Comparison of ENCODE assay signal across 10 cellular contexts in the genomic region with DNA sequence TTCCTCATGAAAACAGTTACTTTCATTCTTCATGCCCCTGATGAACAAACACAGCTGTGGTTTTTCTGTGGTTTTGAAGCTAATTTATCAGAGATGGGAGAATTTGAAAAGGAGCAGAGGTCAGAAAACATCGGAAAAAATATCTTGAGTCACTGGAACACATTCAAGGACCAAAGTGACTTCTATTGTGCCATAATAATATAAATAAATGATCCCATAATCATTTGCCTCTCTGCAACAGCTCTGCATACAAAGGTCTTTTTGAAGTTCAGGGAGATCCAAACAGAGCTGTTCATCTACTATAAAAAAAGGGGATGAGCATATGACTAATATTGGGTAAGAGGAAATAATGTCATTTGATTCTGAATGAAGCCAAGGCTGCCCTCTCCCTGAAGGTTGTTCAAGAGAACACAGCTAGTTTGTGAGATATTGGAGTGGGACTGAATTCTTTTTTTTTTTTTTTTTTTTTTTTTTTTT.
DNase-seq lines count a peak whose midpoint lies in the region; ATAC-seq, FAIRE-seq and TF ChIP-seq lines count a peak whose summit lies in the region.
"Had no signal": no experiment of that assay in that cellular context is flagged by ENCODE, and none has a peak within 500 bp of the region (broad histone marks: within the 10 kb centered on the region; RNA-seq: fewer than 3 reads in every experiment).

No MANE protein-coding gene starts in this region.

- H3K4me1 ChIP-seq in endothelial cell of umbilical vein (ENCODE audit: control insufficient read depth, extremely low read depth, insufficient read depth, low read length) = peaks cover 35% of the 10 kb centered on the region

- TF ChIP-seq POLR2A in endothelial cell of umbilical vein (IDR thresholded peaks at IDR 0.05; ENCODE audit: low read depth, low read length) = no peak
- no peak for TF ChIP-seq POLR2A in erythroblast (IDR thresholded peaks at IDR 0.05; ENCODE audit: low read length)

- peak overlapping the region; percentile 66 for H3K27ac ChIP-seq in endothelial cell of umbilical vein (ENCODE audit: insufficient read depth, low read depth, low read length)

- no peaks in the 10 kb centered on the region for H3K36me3 Mint-ChIP-seq in glutamatergic neuron (ENCODE audit: unreplicated experiment)

- H3K27me3 ChIP-seq in endothelial cell of umbilical vein (ENCODE audit: control insufficient read depth in 2 of 2, insufficient read depth in 2 of 2, low read length in 2 of 2) = peaks cover 0 to 1% of the 10 kb centered on the region in 2 experiments

- no peak for ATAC-seq in HG03342 (IDR thresholded peaks at IDR 0.05; ENCODE audit: unreplicated experiment)
- no peak for ATAC-seq in HG03460 (IDR thresholded peaks at IDR 0.05; ENCODE audit: unreplicated experiment)

- peak overlapping the region; percentile 47 for H3K9ac ChIP-seq in endothelial cell of umbilical vein (replicated peaks; ENCODE audit: extremely low read depth, insufficient read depth, low read length)

- intact Hi-C loops in endothelial cell of umbilical vein (cut with micrococcal nuclease) = loop anchor here (1.0 to 5.0 kb wide), 5 partner anchors 24 to 149 kb away; no protein-coding TSS in a partner anchor

- H3K4me3 Mint-ChIP-seq in glutamatergic neuron (ENCODE audit: unreplicated experiment) = no peak overlapping the region

- H3K4me3 ChIP-seq in endothelial cell of umbilical vein (replicated peaks in 1 of 3; ENCODE audit: insufficient read depth in 1 of 3, low read depth in 1 of 3, low read length in 3 of 3) = peak overlapping the region in 1 of 3 experiments; percentile 40

- no peak overlapping the region for H3K27ac Mint-ChIP-seq in glutamatergic neuron (ENCODE audit: unreplicated experiment)

- no peaks in the 10 kb centered on the region for H3K79me2 ChIP-seq in endothelial cell of umbilical vein (ENCODE audit: control insufficient read depth, insufficient read depth, low read length)

- H3K4me2 ChIP-seq in endothelial cell of umbilical vein (ENCODE audit: insufficient read depth, low read length) = peak overlapping the region; percentile 72

- no TSS peak for BruUV-seq in endothelial cell of umbilical vein (replicated peaks; lab: Mats Ljungman, UMichigan)

- H3K9me3 ChIP-seq in endothelial cell of umbilical vein (replicated peaks; ENCODE audit: control insufficient read depth, insufficient read depth, low read length) = no peaks in the 10 kb centered on the region

- H3K36me3 ChIP-seq in endothelial cell of umbilical vein (ENCODE audit: control insufficient read depth in 2 of 2, extremely low read depth in 1 of 2, insufficient read depth in 2 of 2, low read length in 2 of 2) = no peaks in the 10 kb centered on the region

- CTCF ChIA-PET in endothelial cell of umbilical vein (lab: Charles Lee) = interaction anchor here (0.7 to 3.2 kb wide), 41 partner anchors 9 to 1688 kb away, joined by 3 to 41 read pairs (median 4); no protein-coding TSS in a partner anchor

- H3K9me3 Mint-ChIP-seq in glutamatergic neuron (ENCODE audit: unreplicated experiment) = peaks cover 2% of the 10 kb centered on the region

- peaks cover 2% of the 10 kb centered on the region for H3K27me3 Mint-ChIP-seq in glutamatergic neuron (ENCODE audit: unreplicated experiment)

- dilution Hi-C loops in endothelial cell of umbilical vein (cut with MboI; ENCODE audit: extremely low pct_ligation_motif_present, low sequenced_read_pairs) = no loop called here

- H2AFZ ChIP-seq in endothelial cell of umbilical vein (ENCODE audit: low read depth, low read length) = no peak overlapping the region

- H4K20me1 ChIP-seq in endothelial cell of umbilical vein (replicated peaks; ENCODE audit: control insufficient read depth, extremely low read depth, insufficient read depth, low read length) = no peaks in the 10 kb centered on the region

- FAIRE-seq in endothelial cell of umbilical vein (lab: Jason Lieb, UNC) = peak; percentile 71

- no peaks in the 10 kb centered on the region for H3K9me1 ChIP-seq in endothelial cell of umbilical vein (replicated peaks; ENCODE audit: control insufficient read depth, extremely low read depth, insufficient read depth, low read length)

- peaks cover 20% of the 10 kb centered on the region for H3K4me1 Mint-ChIP-seq in glutamatergic neuron (ENCODE audit: low read depth, unreplicated experiment)

- POLR2A ChIA-PET in endothelial cell of umbilical vein (lab: Charles Lee) = no interaction called here

- TF ChIP-seq CTCF in endothelial cell of umbilical vein (IDR thresholded peaks at IDR 0.05; ENCODE audit: extremely low read depth in 1 of 2, insufficient read depth in 1 of 2, low read depth in 1 of 2, low read length in 2 of 2) (no peak), glutamatergic neuron (IDR thresholded peaks at IDR 0.05; ENCODE audit: partially characterized antibody, unreplicated experiment) (no peak)

- DNase-seq in EL = peak; percentile 75
- peak; percentile 78 for DNase-seq in OCI-M1 (lab: John Stamatoyannopoulos, UW)
- DNase-seq in endothelial cell of umbilical vein (ENCODE audit: low read depth, low spot score) = peak; percentile 83
- DNase-seq in renal cortical epithelial cell (ENCODE audit: low read depth) = peak; percentile 72
- no peak for DNase-seq in glutamatergic neuron
- DNase-seq in erythroblast (lab: John Stamatoyannopoulos, UW) = no peak
- DNase-seq: activated CD4-positive, alpha-beta T cell treated with anti-CD3 and anti-CD28 coated beads, Interleukin-2, amount 50 U/mL, for 1 hour; RPMI8226 had no signal

TF ChIP-seq in endothelial cell of umbilical vein, 7 proteins besides CTCF, POLR2A, EP300 and RAD21:
- peak; percentile 36 for TF ChIP-seq JUN (IDR thresholded peaks at IDR 0.05; ENCODE audit: borderline replicate concordance, insufficient read depth, insufficient read length, low read depth)
- TF ChIP-seq POLR2AphosphoS5 (IDR thresholded peaks at IDR 0.05; ENCODE audit: insufficient read depth, low read depth, low read length) = peak; percentile 32
- TF ChIP-seq, protein P1, sequence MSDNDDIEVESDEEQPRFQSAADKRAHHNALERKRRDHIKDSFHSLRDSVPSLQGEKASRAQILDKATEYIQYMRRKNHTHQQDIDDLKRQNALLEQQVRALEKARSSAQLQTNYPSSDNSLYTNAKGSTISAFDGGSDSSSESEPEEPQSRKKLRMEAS (IDR thresholded peaks at IDR 0.05; ENCODE audit: insufficient read depth, insufficient read length) = no peak
- TF ChIP-seq GATA2 (IDR thresholded peaks at IDR 0.05; ENCODE audit: insufficient read depth, insufficient read length, low read depth, low read length) = peak; percentile 56
- TF ChIP-seq FOS (IDR thresholded peaks at IDR 0.05; ENCODE audit: borderline replicate concordance, insufficient read depth, low read length) = peak; percentile 65
- no peak for TF ChIP-seq EZH2 (IDR thresholded peaks at IDR 0.05; ENCODE audit: borderline replicate concordance, low read depth, low read length, severe bottlenecking)
- TF ChIP-seq MYC (IDR thresholded peaks at IDR 0.05; ENCODE audit: low read depth, low read length) = no peak
TF ChIP-seq in endothelial cell of umbilical vein: peak in this region for 4.

Comparison
In these comparisons a context has a peak if more than half of its experiments do, and no peak if none do; other contexts are left out.
1. DNase-seq: peak in EL (single experiment), OCI-M1 (single experiment), endothelial cell of umbilical vein (single experiment) and renal cortical epithelial cell (single experiment); none in glutamatergic neuron (single experiment) and erythroblast (0 of 2).